In genomic region chr14:87575378-87575777, GRCh38 we compare ENCODE assay signal across 8 cellular contexts.
"Had no signal": no experiment of that assay in that cellular context is flagged by ENCODE, and none has a peak within 500 bp of the region (broad histone marks: within the 10 kb centered on the region; RNA-seq: fewer than 3 reads in every experiment).

No MANE protein-coding gene starts in this region.

- H3K4me2 ChIP-seq: GM23338 had no signal

- H3K9ac ChIP-seq: GM23248 had no signal

- H2AFZ ChIP-seq: GM23248, GM23338 had no signal

- H3K27ac ChIP-seq: GM23248 had no signal

- H3K4me3 ChIP-seq: GM23248, GM23338, HAP-1 had no signal

- H3K9me3 ChIP-seq: HAP-1 had no signal

- DNase-seq: GM23248, GOT3, H7, H9, HCEC 1CT, HFFc6 had no signal

- H3K36me3 ChIP-seq: HAP-1 had no signal
